1 cellular context compared by ENCODE assay signal in the genomic region with DNA sequence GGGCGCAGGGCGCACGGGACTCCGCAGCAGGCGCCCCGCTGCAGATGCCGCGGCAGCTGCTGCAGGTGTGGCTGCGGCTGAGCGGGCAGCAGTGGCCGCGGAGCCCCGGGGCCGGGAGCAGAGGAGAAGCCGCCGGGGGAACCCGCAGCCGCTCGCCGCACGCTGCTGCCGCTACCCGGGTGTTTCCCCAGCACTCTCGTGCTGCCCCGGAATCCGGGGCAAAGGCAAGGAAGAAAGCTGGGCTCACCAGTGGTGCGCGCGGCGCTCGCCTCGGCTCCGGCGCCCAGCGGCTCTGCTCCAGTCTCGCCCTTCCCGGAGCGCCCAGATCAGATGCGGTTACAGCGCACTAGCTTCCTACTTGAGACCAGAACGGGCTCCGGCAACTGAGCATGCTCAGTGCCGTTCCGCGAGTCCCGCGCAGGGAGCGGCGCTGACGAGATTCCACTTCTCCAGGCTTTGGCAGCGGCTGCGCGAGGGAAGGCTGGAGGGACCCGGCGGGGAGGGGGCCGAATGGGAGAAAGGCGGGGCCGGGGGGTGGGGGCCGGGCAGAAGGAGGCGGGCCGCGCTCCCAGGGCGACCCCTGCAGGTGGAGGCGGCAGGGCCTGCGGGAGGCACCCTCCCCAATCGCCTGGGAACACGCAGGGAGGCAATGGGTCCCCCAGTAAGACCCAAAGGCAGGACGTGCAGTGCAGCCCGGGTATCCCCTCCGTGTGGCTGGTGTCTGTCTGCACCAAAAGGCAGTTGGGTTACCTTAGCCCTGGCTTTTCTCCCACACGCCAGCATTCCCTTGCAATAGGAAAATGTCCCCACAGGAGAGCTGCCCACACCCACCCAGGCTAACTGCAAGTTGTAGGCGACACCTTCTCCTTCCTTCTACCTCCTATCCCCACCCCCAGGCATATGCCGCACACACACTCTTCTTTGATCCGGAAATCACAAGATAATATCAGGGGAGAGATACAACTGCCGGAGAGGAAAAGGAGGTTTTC.
TF ChIP-seq lines count a peak whose summit lies in the region.

TSS of gene APBB2 (minus strand) at position 385 of the 989 bp plus-strand sequence. CDS start 181,288 bp downstream, outside the sequence.

TF ChIP-seq in HepG2, 621 proteins besides CTCF, POLR2A, EP300 and RAD21 (continued from another document and continues in another):
- TF ChIP-seq, protein P1, sequence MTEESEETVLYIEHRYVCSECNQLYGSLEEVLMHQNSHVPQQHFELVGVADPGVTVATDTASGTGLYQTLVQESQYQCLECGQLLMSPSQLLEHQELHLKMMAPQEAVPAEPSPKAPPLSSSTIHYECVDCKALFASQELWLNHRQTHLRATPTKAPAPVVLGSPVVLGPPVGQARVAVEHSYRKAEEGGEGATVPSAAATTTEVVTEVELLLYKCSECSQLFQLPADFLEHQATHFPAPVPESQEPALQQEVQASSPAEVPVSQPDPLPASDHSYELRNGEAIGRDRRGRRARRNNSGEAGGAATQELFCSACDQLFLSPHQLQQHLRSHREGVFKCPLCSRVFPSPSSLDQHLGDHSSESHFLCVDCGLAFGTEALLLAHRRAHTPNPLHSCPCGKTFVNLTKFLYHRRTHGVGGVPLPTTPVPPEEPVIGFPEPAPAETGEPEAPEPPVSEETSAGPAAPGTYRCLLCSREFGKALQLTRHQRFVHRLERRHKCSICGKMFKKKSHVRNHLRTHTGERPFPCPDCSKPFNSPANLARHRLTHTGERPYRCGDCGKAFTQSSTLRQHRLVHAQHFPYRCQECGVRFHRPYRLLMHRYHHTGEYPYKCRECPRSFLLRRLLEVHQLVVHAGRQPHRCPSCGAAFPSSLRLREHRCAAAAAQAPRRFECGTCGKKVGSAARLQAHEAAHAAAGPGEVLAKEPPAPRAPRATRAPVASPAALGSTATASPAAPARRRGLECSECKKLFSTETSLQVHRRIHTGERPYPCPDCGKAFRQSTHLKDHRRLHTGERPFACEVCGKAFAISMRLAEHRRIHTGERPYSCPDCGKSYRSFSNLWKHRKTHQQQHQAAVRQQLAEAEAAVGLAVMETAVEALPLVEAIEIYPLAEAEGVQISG (CRISPR knock-in tag; IDR thresholded peaks at IDR 0.05), result peak; percentile 52
- TF ChIP-seq GATAD2A (CRISPR knock-in tag; IDR thresholded peaks at IDR 0.05) (0 out of 2 replicates have a peak, but pooled peaks have one; percentile 43), KAT2B (IDR thresholded peaks at IDR 0.05; ENCODE audit: borderline replicate concordance, low read depth, low read length) (no peak), ZNF253 (CRISPR knock-in tag; IDR thresholded peaks at IDR 0.05; ENCODE audit: borderline replicate concordance) (no peak), MIER3 (CRISPR knock-in tag; IDR thresholded peaks at IDR 0.05; ENCODE audit: borderline replicate concordance) (peak; percentile 72; the same call in 1 of the 2 replicates), ZNF331 (CRISPR knock-in tag; IDR thresholded peaks at IDR 0.05) (peak; percentile 46), SMAD1 (CRISPR knock-in tag; IDR thresholded peaks at IDR 0.05; ENCODE audit: borderline replicate concordance, low read depth) (no peak), MAX (IDR thresholded peaks at IDR 0.05) (peak; percentile 50), TEAD3 (CRISPR knock-in tag; optimal IDR thresholded peaks at IDR 0.05; ENCODE audit: borderline replicate concordance) (peak; percentile 83), MXD3 (CRISPR knock-in tag; IDR thresholded peaks at IDR 0.05) (0 out of 2 replicates have a peak, but pooled peaks have one; percentile 41), ZNF468 (CRISPR knock-in tag; IDR thresholded peaks at IDR 0.05) (no peak), SALL2 (CRISPR knock-in tag; IDR thresholded peaks at IDR 0.05) (peak; percentile 60; the same call in 1 of the 2 replicates), ZNF335 (CRISPR knock-in tag; IDR thresholded peaks at IDR 0.05) (0 out of 2 replicates have a peak, but pooled peaks have one; percentile 39), MEF2D (CRISPR knock-in tag; IDR thresholded peaks at IDR 0.05) (0 out of 2 replicates have a peak, but pooled peaks have one; percentile 54), ZNF362 (CRISPR knock-in tag; IDR thresholded peaks at IDR 0.05; ENCODE audit: borderline replicate concordance) (no peak), ZBTB21 (CRISPR knock-in tag; IDR thresholded peaks at IDR 0.05) (no peak), SIN3A (IDR thresholded peaks at IDR 0.05; ENCODE audit: borderline replicate concordance, low read depth, low read length) (peak; percentile 3; the same call in 1 of the 2 replicates), PHF20 (CRISPR knock-in tag; IDR thresholded peaks at IDR 0.05) (peak; percentile 63; the same call in 1 of the 2 replicates), HDAC2 (CRISPR knock-in tag; IDR thresholded peaks at IDR 0.05) (peak; percentile 60), MIXL1 (CRISPR knock-in tag; IDR thresholded peaks at IDR 0.05) (peak; percentile 85), CREB1 (IDR thresholded peaks at IDR 0.05) (peak; percentile 51), CREB1 (CRISPR knock-in tag; IDR thresholded peaks at IDR 0.05) (peak; percentile 21; the same call in 1 of the 2 replicates), FOSL2 (CRISPR knock-in tag; IDR thresholded peaks at IDR 0.05) (peak; percentile 55; the same call in 1 of the 2 replicates), ELF1 (CRISPR knock-in tag; IDR thresholded peaks at IDR 0.05) (peak; percentile 76), ZNF563 (CRISPR knock-in tag; IDR thresholded peaks at IDR 0.05) (peak; percentile 42; the same call in 1 of the 2 replicates), SALL1 (CRISPR knock-in tag; IDR thresholded peaks at IDR 0.05) (peak; percentile 68; the same call in 1 of the 2 replicates)
- TF ChIP-seq, protein P2, sequence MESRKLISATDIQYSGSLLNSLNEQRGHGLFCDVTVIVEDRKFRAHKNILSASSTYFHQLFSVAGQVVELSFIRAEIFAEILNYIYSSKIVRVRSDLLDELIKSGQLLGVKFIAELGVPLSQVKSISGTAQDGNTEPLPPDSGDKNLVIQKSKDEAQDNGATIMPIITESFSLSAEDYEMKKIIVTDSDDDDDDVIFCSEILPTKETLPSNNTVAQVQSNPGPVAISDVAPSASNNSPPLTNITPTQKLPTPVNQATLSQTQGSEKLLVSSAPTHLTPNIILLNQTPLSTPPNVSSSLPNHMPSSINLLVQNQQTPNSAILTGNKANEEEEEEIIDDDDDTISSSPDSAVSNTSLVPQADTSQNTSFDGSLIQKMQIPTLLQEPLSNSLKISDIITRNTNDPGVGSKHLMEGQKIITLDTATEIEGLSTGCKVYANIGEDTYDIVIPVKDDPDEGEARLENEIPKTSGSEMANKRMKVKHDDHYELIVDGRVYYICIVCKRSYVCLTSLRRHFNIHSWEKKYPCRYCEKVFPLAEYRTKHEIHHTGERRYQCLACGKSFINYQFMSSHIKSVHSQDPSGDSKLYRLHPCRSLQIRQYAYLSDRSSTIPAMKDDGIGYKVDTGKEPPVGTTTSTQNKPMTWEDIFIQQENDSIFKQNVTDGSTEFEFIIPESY (CRISPR knock-in tag; IDR thresholded peaks at IDR 0.05), result peak; percentile 38; the same call in 1 of the 2 replicates
- TF ChIP-seq, protein P3, sequence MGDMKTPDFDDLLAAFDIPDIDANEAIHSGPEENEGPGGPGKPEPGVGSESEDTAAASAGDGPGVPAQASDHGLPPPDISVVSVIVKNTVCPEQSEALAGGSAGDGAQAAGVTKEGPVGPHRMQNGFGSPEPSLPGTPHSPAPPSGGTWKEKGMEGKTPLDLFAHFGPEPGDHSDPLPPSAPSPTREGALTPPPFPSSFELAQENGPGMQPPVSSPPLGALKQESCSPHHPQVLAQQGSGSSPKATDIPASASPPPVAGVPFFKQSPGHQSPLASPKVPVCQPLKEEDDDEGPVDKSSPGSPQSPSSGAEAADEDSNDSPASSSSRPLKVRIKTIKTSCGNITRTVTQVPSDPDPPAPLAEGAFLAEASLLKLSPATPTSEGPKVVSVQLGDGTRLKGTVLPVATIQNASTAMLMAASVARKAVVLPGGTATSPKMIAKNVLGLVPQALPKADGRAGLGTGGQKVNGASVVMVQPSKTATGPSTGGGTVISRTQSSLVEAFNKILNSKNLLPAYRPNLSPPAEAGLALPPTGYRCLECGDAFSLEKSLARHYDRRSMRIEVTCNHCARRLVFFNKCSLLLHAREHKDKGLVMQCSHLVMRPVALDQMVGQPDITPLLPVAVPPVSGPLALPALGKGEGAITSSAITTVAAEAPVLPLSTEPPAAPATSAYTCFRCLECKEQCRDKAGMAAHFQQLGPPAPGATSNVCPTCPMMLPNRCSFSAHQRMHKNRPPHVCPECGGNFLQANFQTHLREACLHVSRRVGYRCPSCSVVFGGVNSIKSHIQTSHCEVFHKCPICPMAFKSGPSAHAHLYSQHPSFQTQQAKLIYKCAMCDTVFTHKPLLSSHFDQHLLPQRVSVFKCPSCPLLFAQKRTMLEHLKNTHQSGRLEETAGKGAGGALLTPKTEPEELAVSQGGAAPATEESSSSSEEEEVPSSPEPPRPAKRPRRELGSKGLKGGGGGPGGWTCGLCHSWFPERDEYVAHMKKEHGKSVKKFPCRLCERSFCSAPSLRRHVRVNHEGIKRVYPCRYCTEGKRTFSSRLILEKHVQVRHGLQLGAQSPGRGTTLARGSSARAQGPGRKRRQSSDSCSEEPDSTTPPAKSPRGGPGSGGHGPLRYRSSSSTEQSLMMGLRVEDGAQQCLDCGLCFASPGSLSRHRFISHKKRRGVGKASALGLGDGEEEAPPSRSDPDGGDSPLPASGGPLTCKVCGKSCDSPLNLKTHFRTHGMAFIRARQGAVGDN (CRISPR knock-in tag; IDR thresholded peaks at IDR 0.05), result peak; percentile 81
- TF ChIP-seq, protein P4, sequence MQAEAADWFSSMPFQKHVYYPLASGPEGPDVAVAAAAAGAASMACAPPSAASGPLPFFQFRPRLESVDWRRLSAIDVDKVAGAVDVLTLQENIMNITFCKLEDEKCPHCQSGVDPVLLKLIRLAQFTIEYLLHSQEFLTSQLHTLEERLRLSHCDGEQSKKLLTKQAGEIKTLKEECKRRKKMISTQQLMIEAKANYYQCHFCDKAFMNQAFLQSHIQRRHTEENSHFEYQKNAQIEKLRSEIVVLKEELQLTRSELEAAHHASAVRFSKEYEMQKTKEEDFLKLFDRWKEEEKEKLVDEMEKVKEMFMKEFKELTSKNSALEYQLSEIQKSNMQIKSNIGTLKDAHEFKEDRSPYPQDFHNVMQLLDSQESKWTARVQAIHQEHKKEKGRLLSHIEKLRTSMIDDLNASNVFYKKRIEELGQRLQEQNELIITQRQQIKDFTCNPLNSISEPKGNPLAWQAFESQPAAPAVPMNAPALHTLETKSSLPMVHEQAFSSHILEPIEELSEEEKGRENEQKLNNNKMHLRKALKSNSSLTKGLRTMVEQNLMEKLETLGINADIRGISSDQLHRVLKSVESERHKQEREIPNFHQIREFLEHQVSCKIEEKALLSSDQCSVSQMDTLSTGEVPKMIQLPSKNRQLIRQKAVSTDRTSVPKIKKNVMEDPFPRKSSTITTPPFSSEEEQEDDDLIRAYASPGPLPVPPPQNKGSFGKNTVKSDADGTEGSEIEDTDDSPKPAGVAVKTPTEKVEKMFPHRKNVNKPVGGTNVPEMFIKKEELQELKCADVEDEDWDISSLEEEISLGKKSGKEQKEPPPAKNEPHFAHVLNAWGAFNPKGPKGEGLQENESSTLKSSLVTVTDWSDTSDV (CRISPR knock-in tag; IDR thresholded peaks at IDR 0.05), result no peak
- TF ChIP-seq, protein P5, sequence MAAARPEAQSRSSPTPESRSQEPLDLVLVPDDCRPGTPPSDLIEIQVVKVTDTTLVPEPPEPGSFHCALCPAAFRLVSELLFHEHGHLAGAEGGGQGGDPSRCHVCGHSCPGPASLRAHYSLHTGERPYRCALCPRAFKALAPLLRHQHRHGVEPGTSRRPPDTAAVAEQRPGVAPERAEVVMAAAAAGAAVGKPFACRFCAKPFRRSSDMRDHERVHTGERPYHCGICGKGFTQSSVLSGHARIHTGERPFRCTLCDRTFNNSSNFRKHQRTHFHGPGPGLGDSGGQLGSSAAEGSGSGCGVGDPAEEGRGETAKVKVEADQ (CRISPR knock-in tag; IDR thresholded peaks at IDR 0.05; ENCODE audit: borderline replicate concordance), result peak; percentile 72; the same call in 1 of the 2 replicates
- TF ChIP-seq, protein P6, sequence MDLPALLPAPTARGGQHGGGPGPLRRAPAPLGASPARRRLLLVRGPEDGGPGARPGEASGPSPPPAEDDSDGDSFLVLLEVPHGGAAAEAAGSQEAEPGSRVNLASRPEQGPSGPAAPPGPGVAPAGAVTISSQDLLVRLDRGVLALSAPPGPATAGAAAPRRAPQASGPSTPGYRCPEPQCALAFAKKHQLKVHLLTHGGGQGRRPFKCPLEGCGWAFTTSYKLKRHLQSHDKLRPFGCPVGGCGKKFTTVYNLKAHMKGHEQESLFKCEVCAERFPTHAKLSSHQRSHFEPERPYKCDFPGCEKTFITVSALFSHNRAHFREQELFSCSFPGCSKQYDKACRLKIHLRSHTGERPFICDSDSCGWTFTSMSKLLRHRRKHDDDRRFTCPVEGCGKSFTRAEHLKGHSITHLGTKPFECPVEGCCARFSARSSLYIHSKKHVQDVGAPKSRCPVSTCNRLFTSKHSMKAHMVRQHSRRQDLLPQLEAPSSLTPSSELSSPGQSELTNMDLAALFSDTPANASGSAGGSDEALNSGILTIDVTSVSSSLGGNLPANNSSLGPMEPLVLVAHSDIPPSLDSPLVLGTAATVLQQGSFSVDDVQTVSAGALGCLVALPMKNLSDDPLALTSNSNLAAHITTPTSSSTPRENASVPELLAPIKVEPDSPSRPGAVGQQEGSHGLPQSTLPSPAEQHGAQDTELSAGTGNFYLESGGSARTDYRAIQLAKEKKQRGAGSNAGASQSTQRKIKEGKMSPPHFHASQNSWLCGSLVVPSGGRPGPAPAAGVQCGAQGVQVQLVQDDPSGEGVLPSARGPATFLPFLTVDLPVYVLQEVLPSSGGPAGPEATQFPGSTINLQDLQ (CRISPR knock-in tag; IDR thresholded peaks at IDR 0.05), result 0 out of 2 replicates have a peak, but pooled peaks have one; percentile 66
- TF ChIP-seq, protein P7, sequence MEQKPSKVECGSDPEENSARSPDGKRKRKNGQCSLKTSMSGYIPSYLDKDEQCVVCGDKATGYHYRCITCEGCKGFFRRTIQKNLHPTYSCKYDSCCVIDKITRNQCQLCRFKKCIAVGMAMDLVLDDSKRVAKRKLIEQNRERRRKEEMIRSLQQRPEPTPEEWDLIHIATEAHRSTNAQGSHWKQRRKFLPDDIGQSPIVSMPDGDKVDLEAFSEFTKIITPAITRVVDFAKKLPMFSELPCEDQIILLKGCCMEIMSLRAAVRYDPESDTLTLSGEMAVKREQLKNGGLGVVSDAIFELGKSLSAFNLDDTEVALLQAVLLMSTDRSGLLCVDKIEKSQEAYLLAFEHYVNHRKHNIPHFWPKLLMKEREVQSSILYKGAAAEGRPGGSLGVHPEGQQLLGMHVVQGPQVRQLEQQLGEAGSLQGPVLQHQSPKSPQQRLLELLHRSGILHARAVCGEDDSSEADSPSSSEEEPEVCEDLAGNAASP (CRISPR knock-in tag; IDR thresholded peaks at IDR 0.05; ENCODE audit: borderline replicate concordance), result peak; percentile 57; the same call in 1 of the 2 replicates
